Comparison of ENCODE assay signal across 11 cellular contexts in the genomic region with DNA sequence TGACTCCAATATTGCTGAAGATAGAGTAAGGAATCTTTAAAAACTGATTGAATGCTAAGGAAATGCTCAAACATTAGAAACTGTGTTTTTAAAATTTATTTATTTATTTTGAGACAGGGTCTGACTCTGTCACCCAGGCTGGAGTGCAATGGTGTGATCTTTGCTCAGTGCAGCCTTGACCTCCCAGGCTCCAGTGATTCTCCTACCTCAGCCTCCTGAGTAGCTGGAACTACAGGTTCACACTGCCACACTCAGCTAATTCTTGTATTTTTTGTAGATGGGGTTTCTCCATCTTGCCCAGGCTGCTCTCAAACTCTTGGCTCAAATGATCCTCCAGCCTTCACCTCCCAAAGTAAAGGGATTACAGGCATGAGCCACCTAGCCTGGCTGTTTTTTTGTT.
"Had no signal": no experiment of that assay in that cellular context is flagged by ENCODE, and none has a peak within 500 bp of the region (broad histone marks: within the 10 kb centered on the region; RNA-seq: fewer than 3 reads in every experiment).

No MANE protein-coding gene starts in this region.

- H2AFZ ChIP-seq: GM23248, GM23338 had no signal

- FAIRE-seq: H1, H54 had no signal

- H3K9me3 Mint-ChIP-seq: GM23338, HFFc6 had no signal

- H3K4me3 Mint-ChIP-seq: GM23338, H9, HFFc6 had no signal

- H3K9ac ChIP-seq: GM23248 had no signal

- H3K27ac Mint-ChIP-seq: GM23338, H9, HFFc6 had no signal

- ATAC-seq: GM23338, HCT116 had no signal

- DNase-seq: GM23248, GOT3, H7, H9, HCEC 1CT, HFFc6 had no signal

- H3K4me2 ChIP-seq: GM23338 had no signal

- H3K9me3 ChIP-seq: HAP-1 had no signal

- H3K27ac ChIP-seq: GM23248 had no signal

- H3K4me3 ChIP-seq: GM23248, GM23338, HAP-1 had no signal

- H3K36me3 ChIP-seq: HAP-1 had no signal
